ENCODE assay signal across 8 cellular contexts in the genomic region with DNA sequence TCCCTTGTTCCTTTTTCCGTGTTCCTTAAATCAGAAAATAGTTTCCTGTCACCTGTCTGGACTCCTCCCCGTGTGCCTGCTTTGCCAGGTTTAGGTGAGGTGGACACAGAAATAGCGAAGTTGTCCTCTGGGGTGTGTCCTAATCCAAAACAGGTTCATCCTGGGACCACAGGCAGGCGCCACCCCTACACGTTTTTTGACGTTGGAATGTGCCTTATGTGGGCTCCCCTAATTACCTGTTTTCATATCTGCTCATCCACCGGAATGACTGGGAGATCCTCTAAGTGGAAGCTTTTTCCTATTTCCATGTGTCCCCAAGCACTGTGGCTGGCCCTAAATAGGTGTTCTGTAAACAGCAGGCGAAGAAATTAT. TPM values are rescaled to one million over a fixed set of nuclear protein-coding genes. Genes with fewer than 3 reads are reported as not detected.
DNase-seq lines count a peak whose midpoint lies in the region; ATAC-seq and TF ChIP-seq lines count a peak whose summit lies in the region.

No MANE protein-coding gene starts in this region.

- H3K27me3 ChIP-seq in left ventricle myocardium inferior (ENCODE audit: low read depth) (no peaks in the 10 kb centered on the region), right lobe of liver (no peaks in the 10 kb centered on the region), upper lobe of left lung (peaks cover 0 to 15% (median 3%) of the 10 kb centered on the region in 4 donors), H7 (ENCODE audit: control insufficient read depth, insufficient read depth, low read length) (peaks cover 12% of the 10 kb centered on the region)

- no peak overlapping the region for H3K27ac Mint-ChIP-seq in activated CD8-positive, alpha-beta T cell treated with anti-CD3 and anti-CD28 coated beads, Interleukin-2, amount 10 ng/mL, durations not matched to agents 7 days and 5 days

- H3K27ac ChIP-seq in left ventricle myocardium inferior (replicated peaks) (peak overlapping the region; percentile 88), right lobe of liver (no peak overlapping the region), upper lobe of left lung (no peak overlapping the region)

- POLR2A ChIA-PET in activated CD8-positive, alpha-beta T cell treated with anti-CD3 and anti-CD28 coated beads, Interleukin-2, amount 10 ng/mL, durations not matched to agents 7 days and 5 days (lab: Charles Lee) = no interaction called here

- CTCF ChIA-PET in activated CD8-positive, alpha-beta T cell treated with anti-CD3 and anti-CD28 coated beads, Interleukin-2, amount 10 ng/mL, durations not matched to agents 7 days and 5 days (lab: Charles Lee) = interaction anchor here (0.7 to 1.5 kb wide), 5 partner anchors 14 to 70 kb away, joined by 3 to 4 read pairs (median 3); partner anchors contain the start of gene ZNF638

- intact Hi-C loops in left ventricle myocardium inferior (cut with micrococcal nuclease) = no loop called here
- intact Hi-C loops in left ventricle myocardium superior (cut with micrococcal nuclease) = loop anchor here (10.0 kb wide), 1 partner anchor 51 kb away; the partner anchor contains the start of gene PAIP2B
- intact Hi-C loops in right lobe of liver (cut with DNase I) = no loop called here

- TF ChIP-seq POLR2A in right lobe of liver (IDR thresholded peaks at IDR 0.05) (no peak), upper lobe of left lung (IDR thresholded peaks at IDR 0.05) (no peak)

- 29% methylated on average over 8 of the region's 8 CpGs for WGBS in right lobe of liver (ENCODE audit: insufficient coverage, low coverage, low lambda C conversion rate, missing lambda C conversion rate)
- WGBS in upper lobe of left lung, 2 donors = 40 to 42% methylated on average over 8 of the region's 8 CpGs

- TF ChIP-seq CTCF in left ventricle myocardium inferior (IDR thresholded peaks at IDR 0.05; ENCODE audit: borderline replicate concordance) (no peak), right lobe of liver (IDR thresholded peaks at IDR 0.05) (no peak), upper lobe of left lung (IDR thresholded peaks at IDR 0.05) (no peak)

- DNase-seq in left ventricle myocardium inferior = no peak
- no peak for DNase-seq in left ventricle myocardium superior
- no peak for DNase-seq in activated CD8-positive, alpha-beta T cell treated with anti-CD3 and anti-CD28 coated beads, Interleukin-2, amount 10 ng/mL, durations not matched to agents 7 days and 5 days
- no peak for DNase-seq in right lobe of liver
- DNase-seq in upper lobe of left lung = no peak
- DNase-seq in H7 = no peak
- DNase-seq in NCI-H187 treated with DMSO at 0.1 percent for 48 hours (lab: John Stamatoyannopoulos, UW) = no peak

- H3K4me1 Mint-ChIP-seq in activated CD8-positive, alpha-beta T cell treated with anti-CD3 and anti-CD28 coated beads, Interleukin-2, amount 10 ng/mL, durations not matched to agents 7 days and 5 days (ENCODE audit: low read depth) = peaks cover 18% of the 10 kb centered on the region

- no peaks in the 10 kb centered on the region for H3K9me3 Mint-ChIP-seq in activated CD8-positive, alpha-beta T cell treated with anti-CD3 and anti-CD28 coated beads, Interleukin-2, amount 10 ng/mL, durations not matched to agents 7 days and 5 days (ENCODE audit: insufficient read depth)

- H3K36me3 ChIP-seq in left ventricle myocardium inferior (no peaks in the 10 kb centered on the region), right lobe of liver (no peaks in the 10 kb centered on the region), upper lobe of left lung (no peaks in the 10 kb centered on the region), H7 (replicated peaks; ENCODE audit: control insufficient read depth, insufficient read depth, low read length) (no peaks in the 10 kb centered on the region)

- no peak for ATAC-seq in left ventricle myocardium superior
- ATAC-seq in activated CD8-positive, alpha-beta T cell treated with anti-CD3 and anti-CD28 coated beads, Interleukin-2, amount 10 ng/mL, durations not matched to agents 7 days and 5 days = no peak
- no peak for ATAC-seq in right lobe of liver
- no peak for ATAC-seq in upper lobe of left lung (ENCODE audit: low FRiP score in 2 of 2)
- no peak for ATAC-seq in GM21528 (IDR thresholded peaks at IDR 0.05; ENCODE audit: low FRiP score, unreplicated experiment)

- H3K4me3 ChIP-seq in left ventricle myocardium inferior (peak overlapping the region; percentile 71), right lobe of liver (peak overlapping the region; percentile 63 to 66 (median 64)), upper lobe of left lung (peak overlapping the region in 3 of 4 donors; percentile 52 to 71 (median 56)), H7 (ENCODE audit: insufficient read depth, low read depth, low read length) (no peak overlapping the region)

- peaks cover 73% of the 10 kb centered on the region for H3K27me3 Mint-ChIP-seq in activated CD8-positive, alpha-beta T cell treated with anti-CD3 and anti-CD28 coated beads, Interleukin-2, amount 10 ng/mL, durations not matched to agents 7 days and 5 days (ENCODE audit: low read depth)

- TF ChIP-seq EP300 in upper lobe of left lung (IDR thresholded peaks at IDR 0.05) = no peak

- peak overlapping the region; percentile 48 for H3K4me3 Mint-ChIP-seq in activated CD8-positive, alpha-beta T cell treated with anti-CD3 and anti-CD28 coated beads, Interleukin-2, amount 10 ng/mL, durations not matched to agents 7 days and 5 days

- peaks cover 40% of the 10 kb centered on the region for H3K4me1 ChIP-seq in left ventricle myocardium inferior
- peaks cover 0 to 9% (median 4%) of the 10 kb centered on the region in 4 donors for H3K4me1 ChIP-seq in right lobe of liver
- H3K4me1 ChIP-seq in upper lobe of left lung = peaks cover 13 to 23% (median 22%) of the 10 kb centered on the region in 4 donors

- peaks cover 2% of the 10 kb centered on the region for H3K36me3 Mint-ChIP-seq in activated CD8-positive, alpha-beta T cell treated with anti-CD3 and anti-CD28 coated beads, Interleukin-2, amount 10 ng/mL, durations not matched to agents 7 days and 5 days (ENCODE audit: low read depth)

- H3K9me3 ChIP-seq in left ventricle myocardium inferior (replicated peaks) (no peaks in the 10 kb centered on the region), right lobe of liver (no peaks in the 10 kb centered on the region), upper lobe of left lung (no peaks in the 10 kb centered on the region)

RNA-seq across cellular contexts. Expression of gene PAIP2B, which starts 49.0 kb away (rescaled TPM):
- total RNA-seq in left ventricle myocardium inferior = 76.6 TPM
- total RNA-seq in left ventricle myocardium superior = 78.1 TPM
- 1 to 10 TPM; 1.3 to 1.5 TPM for total RNA-seq in activated CD8-positive, alpha-beta T cell treated with anti-CD3 and anti-CD28 coated beads, Interleukin-2, amount 10 ng/mL, durations not matched to agents 7 days and 5 days
- 10 to 100 TPM in 5 of 6 experiments, 1 to 10 TPM in 1; 8.4 to 30.1 (median 15.3) TPM for total RNA-seq in right lobe of liver
- total RNA-seq in upper lobe of left lung = 1 to 10 TPM; 2.8 to 9.5 (median 6.5) TPM
- 3.7 and 5.7 TPM in 2 replicates for total RNA-seq in H7 (2014; rRNA removed; shearing (Covaris generic))

RNA-seq across cellular contexts. Expression of gene ZNF638, which starts 55.7 kb away (rescaled TPM):
- total RNA-seq in left ventricle myocardium inferior (97.1 TPM), left ventricle myocardium superior (96.2 TPM), right lobe of liver (10 to 100 TPM; 41.8 to 65.8 (median 61.5) TPM), upper lobe of left lung (100 to 1,000 TPM in 4 of 6 donors, 10 to 100 TPM in 2; 87.5 to 405 (median 115) TPM)
- total RNA-seq in activated CD8-positive, alpha-beta T cell treated with anti-CD3 and anti-CD28 coated beads, Interleukin-2, amount 10 ng/mL, durations not matched to agents 7 days and 5 days = 10 to 100 TPM; 69.7 to 74.0 TPM
- total RNA-seq in H7 (2014; rRNA removed; shearing (Covaris generic)) = 101 and 134 TPM in 2 replicates
